19 cellular contexts compared by ENCODE assay signal in genomic region chr18:41850781-41851180, GRCh38.
DNase-seq lines count a peak whose midpoint lies in the region; ATAC-seq, FAIRE-seq and TF ChIP-seq lines count a peak whose summit lies in the region.
"Had no signal": no experiment of that assay in that cellular context is flagged by ENCODE, and none has a peak within 500 bp of the region (broad histone marks: within the 10 kb centered on the region; RNA-seq: fewer than 3 reads in every experiment).

No MANE protein-coding gene starts in this region.

- peaks cover 3% of the 10 kb centered on the region for H3K4me1 Mint-ChIP-seq in neural progenitor cell
- H3K4me1 Mint-ChIP-seq: CD14-positive monocyte; CD4-positive, alpha-beta memory T cell had no signal

- DNase-seq in D721Med (ENCODE audit: insufficient read length, low spot score) (no peak), LNCaP clone FGC (ENCODE audit: low read depth) (peak; percentile 72), bronchial epithelial cell (ENCODE audit: low read depth) (peak; percentile 24), neural progenitor cell (ENCODE audit: low spot score) (no peak), erythroblast (lab: John Stamatoyannopoulos, UW) (no peak), right atrium auricular region (ENCODE audit: low spot score) (no peak)
- DNase-seq: 8988T; CD4-positive, alpha-beta memory T cell; GM23248; IMR-90 had no signal

- H3K36me3 ChIP-seq in bronchial epithelial cell (ENCODE audit: control insufficient read depth, insufficient read depth, low read length) = no peaks in the 10 kb centered on the region
- H3K36me3 ChIP-seq in neural progenitor cell = no peaks in the 10 kb centered on the region
- no peaks in the 10 kb centered on the region for H3K36me3 ChIP-seq in right atrium auricular region
- H3K36me3 ChIP-seq: BLaER1, HAP-1 had no signal

- H3K27me3 Mint-ChIP-seq in neural progenitor cell (ENCODE audit: insufficient read depth, low read depth) = no peaks in the 10 kb centered on the region

- H3K36me3 Mint-ChIP-seq in neural progenitor cell = no peaks in the 10 kb centered on the region
- H3K36me3 Mint-ChIP-seq: CD14-positive monocyte; CD4-positive, alpha-beta memory T cell had no signal

- H3K27ac ChIP-seq in neural progenitor cell = no peak overlapping the region
- H3K27ac ChIP-seq in right atrium auricular region = no peak overlapping the region
- H3K27ac ChIP-seq: BLaER1, GM23248 had no signal

- H3K9me3 ChIP-seq in neural progenitor cell (ENCODE audit: low read depth) (no peaks in the 10 kb centered on the region), right atrium auricular region (no peaks in the 10 kb centered on the region)
- H3K9me3 ChIP-seq: BLaER1 had no signal

- no peak overlapping the region for H3K4me3 Mint-ChIP-seq in neural progenitor cell
- H3K4me3 Mint-ChIP-seq: CD14-positive monocyte; CD4-positive, alpha-beta memory T cell had no signal

- peaks cover 8% of the 10 kb centered on the region for H3K9me3 Mint-ChIP-seq in neural progenitor cell

- H3F3A ChIP-seq in neural progenitor cell (ENCODE audit: low read depth) = no peaks in the 10 kb centered on the region

- no peak overlapping the region for H3K9ac ChIP-seq in neural progenitor cell
- H3K9ac ChIP-seq: BLaER1, GM23248 had no signal

- ATAC-seq in HG03378 (IDR thresholded peaks at IDR 0.05; ENCODE audit: unreplicated experiment) (no peak), HG03342 (IDR thresholded peaks at IDR 0.05; ENCODE audit: unreplicated experiment) (no peak)

- TF ChIP-seq POLR2A in erythroblast (IDR thresholded peaks at IDR 0.05; ENCODE audit: low read length) = no peak

- TF ChIP-seq CTCF in D721Med (IDR thresholded peaks at IDR 0.05; ENCODE audit: insufficient read depth, missing control alignments) (no peak), LNCaP clone FGC (IDR thresholded peaks at IDR 0.05; ENCODE audit: control insufficient read depth, extremely low read depth, insufficient read depth) (no peak), bronchial epithelial cell (IDR thresholded peaks at IDR 0.05; ENCODE audit: insufficient read depth, low read length, severe bottlenecking) (no peak), neural progenitor cell (IDR thresholded peaks at IDR 0.05) (no peak), right atrium auricular region (IDR thresholded peaks at IDR 0.05) (no peak)

- H3K79me2 ChIP-seq in neural progenitor cell (ENCODE audit: low read depth) = no peaks in the 10 kb centered on the region

- H3K4me3 ChIP-seq in LNCaP clone FGC (ENCODE audit: low read depth, low read length) = no peak overlapping the region
- no peak overlapping the region for H3K4me3 ChIP-seq in bronchial epithelial cell (ENCODE audit: low read depth, low read length)
- H3K4me3 ChIP-seq in neural progenitor cell = no peak overlapping the region
- H3K4me3 ChIP-seq in right atrium auricular region = no peak overlapping the region
- H3K4me3 ChIP-seq: BLaER1, GM23248, HAP-1 had no signal

- FAIRE-seq in D721Med (lab: Jason Lieb, UNC) = peak; percentile 80
- FAIRE-seq in bronchial epithelial cell (lab: Jason Lieb, UNC) = no peak
- FAIRE-seq: G401.6, GM12891, GM19239, HTR-8/SVneo had no signal

- H3K27ac Mint-ChIP-seq in neural progenitor cell = no peak overlapping the region
- H3K27ac Mint-ChIP-seq: CD14-positive monocyte; CD4-positive, alpha-beta memory T cell had no signal

- H3K4me1 ChIP-seq in neural progenitor cell = peaks cover 9% of the 10 kb centered on the region
- H3K4me1 ChIP-seq in right atrium auricular region = no peaks in the 10 kb centered on the region
- H3K4me1 ChIP-seq: BLaER1 had no signal

- no peaks in the 10 kb centered on the region for H4K20me1 ChIP-seq in neural progenitor cell (ENCODE audit: low read depth)
- H4K20me1 ChIP-seq: BLaER1 had no signal

- H3K4me2 ChIP-seq in neural progenitor cell = no peak overlapping the region
- H3K4me2 ChIP-seq: BLaER1 had no signal

- H2AFZ ChIP-seq in neural progenitor cell (replicated peaks) = peak overlapping the region; percentile 52
- H2AFZ ChIP-seq: GM23248 had no signal

- H3K27me3 ChIP-seq in bronchial epithelial cell (ENCODE audit: control insufficient read depth, insufficient read depth, low read length) (no peaks in the 10 kb centered on the region), neural progenitor cell (no peaks in the 10 kb centered on the region), right atrium auricular region (no peaks in the 10 kb centered on the region)
- H3K27me3 ChIP-seq: BLaER1 had no signal

Comparison
In these comparisons a context has a peak if more than half of its experiments do, and no peak if none do; other contexts are left out.
1. DNase-seq: peak in LNCaP clone FGC (single experiment) and bronchial epithelial cell (single experiment); none in D721Med (single experiment), neural progenitor cell (single experiment), erythroblast (0 of 2) and right atrium auricular region (single experiment).